In the genomic region with DNA sequence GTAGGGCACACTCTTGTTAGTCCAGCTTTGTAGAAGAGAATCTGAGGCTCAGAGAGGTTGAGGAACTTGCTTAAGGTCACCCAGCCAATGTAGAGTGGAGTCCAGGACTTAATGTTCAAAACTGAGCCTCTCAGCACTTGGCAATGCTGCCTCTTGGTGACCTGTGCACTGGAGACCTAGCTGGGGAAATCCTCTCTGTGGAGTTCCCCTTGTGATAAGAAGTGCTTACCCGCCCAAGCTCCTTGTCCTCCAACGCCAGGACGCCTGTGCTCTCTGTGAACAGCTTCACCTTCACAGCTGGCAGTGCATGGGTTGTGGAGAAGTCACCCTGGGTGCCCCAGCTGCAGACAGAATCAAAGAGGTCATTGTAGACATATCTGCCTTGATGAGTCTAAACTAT, we compare ENCODE assay signal across 18 cellular contexts.
DNase-seq lines count a peak whose midpoint lies in the region; ATAC-seq, FAIRE-seq and TF ChIP-seq lines count a peak whose summit lies in the region.
"Had no signal": no experiment of that assay in that cellular context is flagged by ENCODE, and none has a peak within 500 bp of the region (broad histone marks: within the 10 kb centered on the region; RNA-seq: fewer than 3 reads in every experiment).

No MANE protein-coding gene starts in this region.

- SMC1A ChIA-PET in GM12878 (lab: Charles Lee; ENCODE audit: uncharacterized antibody, unreplicated experiment), result no interaction called here

- DNase-seq in GM12878 (ENCODE audit: low read depth, low spot score) (no peak), stomach (peak; percentile 30), NAMALWA (ENCODE audit: low spot score) (no peak), H9 (no peak), D341Med (ENCODE audit: low spot score) (no peak), globus pallidus (ENCODE audit: low spot score) (no peak)
- DNase-seq: ACHN; Calu3; CD4-positive, CD25-positive, alpha-beta regulatory T cell; DMS79; Karpas-422 had no signal

- TF ChIP-seq CTCF in GM12878 (IDR thresholded peaks at IDR 0.05 in 2 of 3, conservative IDR thresholded peaks at IDR 0.05 in 1 of 3; ENCODE audit: control insufficient read depth in 2 of 3, extremely low read depth in 1 of 3, insufficient read depth in 1 of 3, low read depth in 3 of 3, low read length in 3 of 3) (no peak), stomach (IDR thresholded peaks at IDR 0.05) (no peak), H9 (conservative IDR thresholded peaks at IDR 0.05) (no peak)

- no peaks in the 10 kb centered on the region for H3K23me2 ChIP-seq in H9 (ENCODE audit: insufficient read length, low read depth, low read length, poor library complexity, severe bottlenecking)

- TF ChIP-seq RAD21 in GM12878 (IDR thresholded peaks at IDR 0.05; ENCODE audit: insufficient read depth, low read depth, low read length), result no peak

- in situ Hi-C loops in GM12878 (cut with MboI), result no loop called here

- no peak overlapping the region for H3K23ac ChIP-seq in H9 (ENCODE audit: insufficient read length, low read depth, low read length)

- H3K79me1 ChIP-seq in H9 (ENCODE audit: insufficient read depth, low read depth, low read length, poor library complexity, severe bottlenecking), result no peaks in the 10 kb centered on the region

- no peak overlapping the region for H2BK120ac ChIP-seq in H9 (ENCODE audit: low read depth, low read length, poor library complexity, severe bottlenecking)

- intact Hi-C loops in GM12878 (cut with micrococcal nuclease; ENCODE audit: unreplicated experiment) (no loop called here), stomach (cut with DNase I; ENCODE audit: low total_unique reads) (no loop called here)

- H2BK5ac ChIP-seq in H9 (ENCODE audit: insufficient read length, low read length), result no peak overlapping the region

- no peak for TF ChIP-seq EP300 in GM12878 (IDR thresholded peaks at IDR 0.05; ENCODE audit: borderline replicate concordance in 1 of 2, control insufficient read depth in 1 of 2, low read depth in 2 of 2, low read length in 2 of 2)
- no peak for TF ChIP-seq EP300 in stomach (IDR thresholded peaks at IDR 0.05)

- no peaks in the 10 kb centered on the region for H3K79me2 ChIP-seq in GM12878 (ENCODE audit: control insufficient read depth, insufficient read depth, low read length)
- H3K79me2 ChIP-seq in H9 (ENCODE audit: insufficient read depth, low read length), result no peaks in the 10 kb centered on the region

- no peaks in the 10 kb centered on the region for H3K36me3 ChIP-seq in GM12878 (ENCODE audit: control insufficient read depth in 2 of 2, insufficient read depth in 2 of 2, low read length in 1 of 2)
- H3K36me3 ChIP-seq in stomach, result no peaks in the 10 kb centered on the region
- H3K36me3 ChIP-seq: BLaER1 treated with 17β-estradiol and CSF1 and Interleukin-3, amounts not matched to agents 10 nM and 100 nM had no signal

- no peak overlapping the region for H4K5ac ChIP-seq in H9 (ENCODE audit: insufficient read length, low read depth, low read length)

- no peaks in the 10 kb centered on the region for H3K27me3 Mint-ChIP-seq in H9 (ENCODE audit: low read depth)
- H3K27me3 Mint-ChIP-seq: CD4-positive, CD25-positive, alpha-beta regulatory T cell had no signal

- RAD21 ChIA-PET in GM12878 (lab: Charles Lee; ENCODE audit: unreplicated experiment), result no interaction called here

- no peak overlapping the region for H3T11ph ChIP-seq in H9 (ENCODE audit: low read length)

- H3K36me3 Mint-ChIP-seq in H9 (ENCODE audit: insufficient read depth in 1 of 3, low read depth in 3 of 3), result no peaks in the 10 kb centered on the region
- H3K36me3 Mint-ChIP-seq: CD4-positive, CD25-positive, alpha-beta regulatory T cell had no signal

- no peak overlapping the region for H2BK12ac ChIP-seq in H9 (ENCODE audit: insufficient read length, low read depth, low read length)

- 0% methylated on average over 3 of the region's 3 CpGs for WGBS in GM12878 (ENCODE audit: insufficient coverage, insufficient replicate concordance, low lambda C conversion rate, missing lambda C conversion rate)
- WGBS in stomach, 5 donors, result 24 to 53% (median 37%) methylated on average over 3 of the region's 3 CpGs
- no CpG with 5 or more reads among the region's 3 CpGs for WGBS in H9 (ENCODE audit: extremely low coverage, insufficient read length, low lambda C conversion rate)

- H3K27me3 ChIP-seq in GM12878 (replicated peaks in 1 of 2; ENCODE audit: control insufficient read depth in 2 of 2, insufficient read depth in 2 of 2, low read length in 1 of 2), result no peaks in the 10 kb centered on the region
- no peaks in the 10 kb centered on the region for H3K27me3 ChIP-seq in stomach
- H3K27me3 ChIP-seq in H9 (ENCODE audit: insufficient read depth, low read length), result no peaks in the 10 kb centered on the region
- H3K27me3 ChIP-seq: BLaER1 treated with 17β-estradiol and CSF1 and Interleukin-3, amounts not matched to agents 10 nM and 100 nM had no signal

- H3K4me1 Mint-ChIP-seq in H9, result peaks cover 4% of the 10 kb centered on the region in 2 experiments; a peak in 3 of 4 replicates
- H3K4me1 Mint-ChIP-seq: CD4-positive, CD25-positive, alpha-beta regulatory T cell had no signal

- H3K4me2 ChIP-seq in GM12878 (ENCODE audit: control insufficient read depth, insufficient read depth) (no peak overlapping the region), H9 (ENCODE audit: insufficient read depth, insufficient read length, low read length) (no peak overlapping the region)
- H3K4me2 ChIP-seq: BLaER1 treated with 17β-estradiol and CSF1 and Interleukin-3, amounts not matched to agents 10 nM and 100 nM had no signal

- H3K4ac ChIP-seq in H9 (ENCODE audit: low read depth, low read length), result no peak overlapping the region

- POLR2A ChIA-PET in GM12878 (lab: Charles Lee), result no interaction called here

- FAIRE-seq in GM12878 (lab: Jason Lieb, UNC), result no peak
- FAIRE-seq: GM12892, H1, K562 had no signal

- H3K27ac Mint-ChIP-seq in H9, result no peak overlapping the region; a peak in 1 of 7 replicates
- H3K27ac Mint-ChIP-seq: CD4-positive, CD25-positive, alpha-beta regulatory T cell had no signal

- no peak overlapping the region for H2AFZ ChIP-seq in GM12878 (ENCODE audit: control insufficient read depth, low read depth, low read length)
- no peak overlapping the region for H2AFZ ChIP-seq in H9 (ENCODE audit: low read length)

- no peak overlapping the region for H4K8ac ChIP-seq in H9 (replicated peaks; ENCODE audit: insufficient read length, low read depth, low read length)

- H3K56ac ChIP-seq in H9 (ENCODE audit: insufficient read length, low read depth, low read length), result no peak overlapping the region

- H3K4me3 ChIP-seq in GM12878 (no peak overlapping the region), stomach (no peak overlapping the region)
- H3K4me3 ChIP-seq: BLaER1 treated with 17β-estradiol and CSF1 and Interleukin-3, amounts not matched to agents 10 nM and 100 nM; K562 had no signal

- H3K9me3 Mint-ChIP-seq in H9, result no peaks in the 10 kb centered on the region

- H3K18ac ChIP-seq in H9 (ENCODE audit: insufficient read length, low read depth, low read length), result no peak overlapping the region

- H2AK5ac ChIP-seq in H9 (ENCODE audit: insufficient read length, low read length), result no peak overlapping the region

- H3K9me3 ChIP-seq in GM12878 (replicated peaks; ENCODE audit: control insufficient read depth, insufficient read depth, low read length) (no peaks in the 10 kb centered on the region), stomach (no peaks in the 10 kb centered on the region), H9 (ENCODE audit: control insufficient read depth, low read depth, low read length) (no peaks in the 10 kb centered on the region)
- H3K9me3 ChIP-seq: BLaER1 treated with 17β-estradiol and CSF1 and Interleukin-3, amounts not matched to agents 10 nM and 100 nM had no signal

- no peaks in the 10 kb centered on the region for H4K20me1 ChIP-seq in GM12878 (ENCODE audit: control insufficient read depth, insufficient read depth)
- no peaks in the 10 kb centered on the region for H4K20me1 ChIP-seq in H9 (ENCODE audit: control insufficient read depth, insufficient read depth, insufficient read length)
- H4K20me1 ChIP-seq: BLaER1 treated with 17β-estradiol and CSF1 and Interleukin-3, amounts not matched to agents 10 nM and 100 nM had no signal

- H3K9ac ChIP-seq in GM12878 (ENCODE audit: control insufficient read depth, insufficient read depth, low read length) (no peak overlapping the region), H9 (ENCODE audit: extremely low read depth, insufficient read length, low read length) (no peak overlapping the region)
- H3K9ac ChIP-seq: BLaER1 treated with 17β-estradiol and CSF1 and Interleukin-3, amounts not matched to agents 10 nM and 100 nM had no signal

- H3K4me1 ChIP-seq in GM12878 (ENCODE audit: control insufficient read depth, insufficient read depth, low read length) (no peaks in the 10 kb centered on the region), stomach (peaks cover 0 to 4% (median 0%) of the 10 kb centered on the region in 4 donors), H9 (ENCODE audit: insufficient read depth, low read length) (no peaks in the 10 kb centered on the region)

- CTCF ChIA-PET in GM12878 (lab: Yijun Ruan, JAX), result no interaction called here

- H3K14ac ChIP-seq in H9 (ENCODE audit: insufficient read depth, low read length), result no peak overlapping the region

- H3K4me3 Mint-ChIP-seq in H9, result no peak overlapping the region
- H3K4me3 Mint-ChIP-seq: CD4-positive, CD25-positive, alpha-beta regulatory T cell had no signal

- H3K27ac ChIP-seq in GM12878 (ENCODE audit: control insufficient read depth, insufficient read depth), result no peak overlapping the region
- H3K27ac ChIP-seq in stomach, result no peak overlapping the region
- no peak overlapping the region for H3K27ac ChIP-seq in H9 (ENCODE audit: insufficient read length, low read depth, low read length)
- H3K27ac ChIP-seq: BLaER1 treated with 17β-estradiol and CSF1 and Interleukin-3, amounts not matched to agents 10 nM and 100 nM; HL-60 had no signal

- H2BK20ac ChIP-seq in H9 (ENCODE audit: low read depth, low read length, poor library complexity, severe bottlenecking), result no peak overlapping the region

- H4K91ac ChIP-seq in H9 (ENCODE audit: insufficient read length, low read depth, low read length), result no peak overlapping the region

- no peak overlapping the region for H2BK15ac ChIP-seq in H9 (ENCODE audit: low read depth, low read length)

- BruUV-seq in GM12878 (replicated peaks; lab: Mats Ljungman, UMichigan), result no TSS peak

- TF ChIP-seq POLR2A in GM12878 (IDR thresholded peaks at IDR 0.05; ENCODE audit: low read depth, low read length) (no peak), stomach (IDR thresholded peaks at IDR 0.05) (no peak)

- peak; percentile 62 for ATAC-seq in GM18867 (IDR thresholded peaks at IDR 0.05; ENCODE audit: unreplicated experiment)
- peak; percentile 69 for ATAC-seq in HG02759 (IDR thresholded peaks at IDR 0.05; ENCODE audit: unreplicated experiment)
- peak; percentile 87 for ATAC-seq in GM12878
- ATAC-seq: K562 had no signal

TF ChIP-seq in GM12878, 131 proteins besides CTCF, POLR2A, EP300 and RAD21 (continues in another document):
- TF ChIP-seq TCF3 (IDR thresholded peaks at IDR 0.05; ENCODE audit: borderline replicate concordance, insufficient read depth, low read depth, low read length) (no peak), NFXL1 (IDR thresholded peaks at IDR 0.05; ENCODE audit: borderline replicate concordance) (peak; percentile 54; the same call in 1 of the 2 replicates), IKZF1 (conservative IDR thresholded peaks at IDR 0.05) (0 out of 2 replicates have a peak, but pooled peaks have one; percentile 17), NR2F1 (conservative IDR thresholded peaks at IDR 0.05) (0 out of 2 replicates have a peak, but pooled peaks have one; percentile 21)
